1 cellular context compared by ENCODE assay signal in genomic region chr22:39478461-39478860, GRCh38.
TF ChIP-seq lines count a peak whose summit lies in the region.

No MANE protein-coding gene starts in this region.

TF ChIP-seq in WTC11, 78 proteins besides CTCF, POLR2A, EP300 and RAD21 (continued from another document and continues in another):
- TF ChIP-seq FOXP4 (CRISPR knock-in tag; IDR thresholded peaks at IDR 0.05) (no peak; the same call in 1 of the 2 replicates), ZNF232 (CRISPR knock-in tag; IDR thresholded peaks at IDR 0.05) (peak; percentile 75; the same call in 1 of the 2 replicates), NFYB (CRISPR knock-in tag; conservative IDR thresholded peaks at IDR 0.05; ENCODE audit: low read depth) (no peak), NFE2L1 (CRISPR knock-in tag; IDR thresholded peaks at IDR 0.05) (0 out of 2 replicates have a peak, but pooled peaks have one; percentile 64), E2F5 (CRISPR knock-in tag; IDR thresholded peaks at IDR 0.05) (no peak), ERG (CRISPR knock-in tag; IDR thresholded peaks at IDR 0.05) (no peak), ZNF219 (CRISPR knock-in tag; IDR thresholded peaks at IDR 0.05; ENCODE audit: borderline replicate concordance) (0 out of 2 replicates have a peak, but pooled peaks have one; percentile 72), GTF2I (CRISPR knock-in tag; conservative IDR thresholded peaks at IDR 0.05) (no peak), CREM (CRISPR knock-in tag; IDR thresholded peaks at IDR 0.05) (no peak), MXD4 (CRISPR knock-in tag; IDR thresholded peaks at IDR 0.05; ENCODE audit: borderline replicate concordance) (no peak), PRDM15 (CRISPR knock-in tag; IDR thresholded peaks at IDR 0.05) (no peak), ZNF317 (CRISPR knock-in tag; IDR thresholded peaks at IDR 0.05; ENCODE audit: borderline replicate concordance, low read depth) (no peak), SP1 (CRISPR knock-in tag; conservative IDR thresholded peaks at IDR 0.05) (no peak), SOX15 (CRISPR knock-in tag; IDR thresholded peaks at IDR 0.05) (no peak), ESRRA (CRISPR knock-in tag; IDR thresholded peaks at IDR 0.05; ENCODE audit: borderline replicate concordance) (no peak; the same call in 1 of the 2 replicates), ZNF263 (CRISPR knock-in tag; IDR thresholded peaks at IDR 0.05; ENCODE audit: low read depth) (no peak), MYBL2 (CRISPR knock-in tag; IDR thresholded peaks at IDR 0.05) (no peak), JAZF1 (CRISPR knock-in tag; IDR thresholded peaks at IDR 0.05) (no peak), ZNF281 (CRISPR knock-in tag; IDR thresholded peaks at IDR 0.05) (no peak), ATF2 (CRISPR knock-in tag; IDR thresholded peaks at IDR 0.05; ENCODE audit: borderline replicate concordance, low read depth) (no peak), CREB1 (CRISPR knock-in tag; IDR thresholded peaks at IDR 0.05) (no peak), ZBTB21 (CRISPR knock-in tag; IDR thresholded peaks at IDR 0.05; ENCODE audit: borderline replicate concordance) (no peak), TEAD4 (CRISPR knock-in tag; IDR thresholded peaks at IDR 0.05) (0 out of 2 replicates have a peak, but pooled peaks have one; percentile 42), NR1H2 (CRISPR knock-in tag; IDR thresholded peaks at IDR 0.05) (no peak), ZNF416 (CRISPR knock-in tag; IDR thresholded peaks at IDR 0.05) (no peak), RELA (CRISPR knock-in tag; IDR thresholded peaks at IDR 0.05; ENCODE audit: borderline replicate concordance) (no peak), ZNF121 (CRISPR knock-in tag; IDR thresholded peaks at IDR 0.05) (no peak), ZNF396 (CRISPR knock-in tag; IDR thresholded peaks at IDR 0.05; ENCODE audit: borderline replicate concordance) (no peak), E2F1 (CRISPR knock-in tag; IDR thresholded peaks at IDR 0.05) (no peak), OVOL2 (CRISPR knock-in tag; IDR thresholded peaks at IDR 0.05; ENCODE audit: borderline replicate concordance) (no peak), EMX1 (CRISPR knock-in tag; IDR thresholded peaks at IDR 0.05) (no peak)
- TF ChIP-seq, protein P1, sequence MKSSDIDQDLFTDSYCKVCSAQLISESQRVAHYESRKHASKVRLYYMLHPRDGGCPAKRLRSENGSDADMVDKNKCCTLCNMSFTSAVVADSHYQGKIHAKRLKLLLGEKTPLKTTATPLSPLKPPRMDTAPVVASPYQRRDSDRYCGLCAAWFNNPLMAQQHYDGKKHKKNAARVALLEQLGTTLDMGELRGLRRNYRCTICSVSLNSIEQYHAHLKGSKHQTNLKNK (CRISPR knock-in tag; IDR thresholded peaks at IDR 0.05) = no peak
- TF ChIP-seq, protein P2, sequence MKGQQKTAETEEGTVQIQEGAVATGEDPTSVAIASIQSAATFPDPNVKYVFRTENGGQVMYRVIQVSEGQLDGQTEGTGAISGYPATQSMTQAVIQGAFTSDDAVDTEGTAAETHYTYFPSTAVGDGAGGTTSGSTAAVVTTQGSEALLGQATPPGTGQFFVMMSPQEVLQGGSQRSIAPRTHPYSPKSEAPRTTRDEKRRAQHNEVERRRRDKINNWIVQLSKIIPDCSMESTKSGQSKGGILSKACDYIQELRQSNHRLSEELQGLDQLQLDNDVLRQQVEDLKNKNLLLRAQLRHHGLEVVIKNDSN (CRISPR knock-in tag; IDR thresholded peaks at IDR 0.05) = peak; percentile 52; the same call in 1 of the 2 replicates
- TF ChIP-seq, protein P3, sequence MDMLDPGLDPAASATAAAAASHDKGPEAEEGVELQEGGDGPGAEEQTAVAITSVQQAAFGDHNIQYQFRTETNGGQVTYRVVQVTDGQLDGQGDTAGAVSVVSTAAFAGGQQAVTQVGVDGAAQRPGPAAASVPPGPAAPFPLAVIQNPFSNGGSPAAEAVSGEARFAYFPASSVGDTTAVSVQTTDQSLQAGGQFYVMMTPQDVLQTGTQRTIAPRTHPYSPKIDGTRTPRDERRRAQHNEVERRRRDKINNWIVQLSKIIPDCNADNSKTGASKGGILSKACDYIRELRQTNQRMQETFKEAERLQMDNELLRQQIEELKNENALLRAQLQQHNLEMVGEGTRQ (CRISPR knock-in tag; IDR thresholded peaks at IDR 0.05) = no peak
- TF ChIP-seq, protein P4, sequence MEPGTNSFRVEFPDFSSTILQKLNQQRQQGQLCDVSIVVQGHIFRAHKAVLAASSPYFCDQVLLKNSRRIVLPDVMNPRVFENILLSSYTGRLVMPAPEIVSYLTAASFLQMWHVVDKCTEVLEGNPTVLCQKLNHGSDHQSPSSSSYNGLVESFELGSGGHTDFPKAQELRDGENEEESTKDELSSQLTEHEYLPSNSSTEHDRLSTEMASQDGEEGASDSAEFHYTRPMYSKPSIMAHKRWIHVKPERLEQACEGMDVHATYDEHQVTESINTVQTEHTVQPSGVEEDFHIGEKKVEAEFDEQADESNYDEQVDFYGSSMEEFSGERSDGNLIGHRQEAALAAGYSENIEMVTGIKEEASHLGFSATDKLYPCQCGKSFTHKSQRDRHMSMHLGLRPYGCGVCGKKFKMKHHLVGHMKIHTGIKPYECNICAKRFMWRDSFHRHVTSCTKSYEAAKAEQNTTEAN (CRISPR knock-in tag; IDR thresholded peaks at IDR 0.05) = no peak
- TF ChIP-seq, protein P5, sequence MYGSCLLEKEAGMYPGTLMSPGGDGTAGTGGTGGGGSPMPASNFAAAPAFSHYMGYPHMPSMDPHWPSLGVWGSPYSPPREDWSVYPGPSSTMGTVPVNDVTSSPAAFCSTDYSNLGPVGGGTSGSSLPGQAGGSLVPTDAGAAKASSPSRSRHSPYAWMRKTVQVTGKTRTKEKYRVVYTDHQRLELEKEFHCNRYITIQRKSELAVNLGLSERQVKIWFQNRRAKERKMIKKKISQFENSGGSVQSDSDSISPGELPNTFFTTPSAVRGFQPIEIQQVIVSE (CRISPR knock-in tag; IDR thresholded peaks at IDR 0.05; ENCODE audit: borderline replicate concordance) = no peak
- TF ChIP-seq, protein P6, sequence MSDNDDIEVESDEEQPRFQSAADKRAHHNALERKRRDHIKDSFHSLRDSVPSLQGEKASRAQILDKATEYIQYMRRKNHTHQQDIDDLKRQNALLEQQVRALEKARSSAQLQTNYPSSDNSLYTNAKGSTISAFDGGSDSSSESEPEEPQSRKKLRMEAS (CRISPR knock-in tag; IDR thresholded peaks at IDR 0.05) = peak; percentile 60
- TF ChIP-seq, protein P7, sequence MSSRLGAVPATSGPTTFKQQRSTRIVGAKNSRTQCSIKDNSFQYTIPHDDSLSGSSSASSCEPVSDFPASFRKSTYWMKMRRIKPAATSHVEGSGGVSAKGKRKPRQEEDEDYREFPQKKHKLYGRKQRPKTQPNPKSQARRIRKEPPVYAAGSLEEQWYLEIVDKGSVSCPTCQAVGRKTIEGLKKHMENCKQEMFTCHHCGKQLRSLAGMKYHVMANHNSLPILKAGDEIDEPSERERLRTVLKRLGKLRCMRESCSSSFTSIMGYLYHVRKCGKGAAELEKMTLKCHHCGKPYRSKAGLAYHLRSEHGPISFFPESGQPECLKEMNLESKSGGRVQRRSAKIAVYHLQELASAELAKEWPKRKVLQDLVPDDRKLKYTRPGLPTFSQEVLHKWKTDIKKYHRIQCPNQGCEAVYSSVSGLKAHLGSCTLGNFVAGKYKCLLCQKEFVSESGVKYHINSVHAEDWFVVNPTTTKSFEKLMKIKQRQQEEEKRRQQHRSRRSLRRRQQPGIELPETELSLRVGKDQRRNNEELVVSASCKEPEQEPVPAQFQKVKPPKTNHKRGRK (CRISPR knock-in tag; IDR thresholded peaks at IDR 0.05; ENCODE audit: borderline replicate concordance) = no peak
